20 cellular contexts compared by ENCODE assay signal in the genomic region with DNA sequence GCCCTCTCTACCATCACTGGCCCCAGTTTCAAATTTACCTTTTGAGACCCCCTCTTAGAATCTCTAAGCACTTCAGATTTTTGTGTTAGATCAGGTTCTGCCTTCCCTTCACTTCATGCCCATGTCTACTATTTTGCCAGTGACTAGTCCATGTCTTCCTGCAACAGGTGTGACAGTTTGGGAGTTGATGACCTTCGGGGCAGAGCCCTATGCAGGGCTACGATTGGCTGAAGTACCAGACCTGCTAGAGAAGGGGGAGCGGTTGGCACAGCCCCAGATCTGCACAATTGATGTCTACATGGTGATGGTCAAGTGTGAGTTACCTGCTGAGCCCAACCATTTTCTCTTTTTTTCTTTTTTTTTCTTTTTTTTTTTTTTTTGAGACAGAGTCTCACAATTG. TPM values are rescaled to one million over a fixed set of nuclear protein-coding genes. Genes with fewer than 3 reads are reported as not detected.
DNase-seq lines count a peak whose midpoint lies in the region; ATAC-seq and TF ChIP-seq lines count a peak whose summit lies in the region.
"Had no signal": no experiment of that assay in that cellular context is flagged by ENCODE, and none has a peak within 500 bp of the region (broad histone marks: within the 10 kb centered on the region; RNA-seq: fewer than 3 reads in every experiment).

No MANE protein-coding gene starts in this region.

- POLR2A ChIA-PET in HEK293 (lab: Yijun Ruan, JAX), result no interaction called here

- DNase-seq in NCI-H69 (lab: John Stamatoyannopoulos, UW) (peak; percentile 45), left lobe of liver (ENCODE audit: low spot score) (no peak), posterior vena cava (ENCODE audit: low spot score) (peak; percentile 41), middle frontal gyrus (ENCODE audit: extremely low spot score, low spot score) (no peak), SK-N-DZ (ENCODE audit: low spot score) (no peak)
- no peak for DNase-seq in effector memory CD4-positive, alpha-beta T cell
- DNase-seq: Caco-2; CD4-positive, CD25-positive, alpha-beta regulatory T cell; CD8-positive, alpha-beta T cell; DMS153; DND-41; H9; HFFc6 had no signal

- intact Hi-C loops in posterior vena cava (cut with DNase I), result no loop called here

- H3K4me1 ChIP-seq in HEK293 (ENCODE audit: control insufficient read depth, insufficient read depth, low read length), result no peaks in the 10 kb centered on the region
- peaks cover 18% of the 10 kb centered on the region for H3K4me1 ChIP-seq in effector memory CD4-positive, alpha-beta T cell (ENCODE audit: control insufficient read depth, insufficient read depth, low read length, poor library complexity, severe bottlenecking)

- CTCF ChIA-PET in HEK293 (lab: Yijun Ruan, JAX), result interaction anchor here (0.6 to 1.0 kb wide), 4 partner anchors 19 to 1448 kb away, joined by 3 to 8 read pairs (median 4); a partner anchor contains a TSS

- H3K9me3 ChIP-seq in HEK293 (ENCODE audit: control insufficient read depth, insufficient read depth, low read depth, low read length), result no peaks in the 10 kb centered on the region
- no peaks in the 10 kb centered on the region for H3K9me3 ChIP-seq in effector memory CD4-positive, alpha-beta T cell (ENCODE audit: control insufficient read depth, low read length)
- H3K9me3 ChIP-seq: BLaER1, Caco-2 had no signal

- ATAC-seq in left lobe of liver, result peak; percentile 16
- ATAC-seq: CD8-positive, alpha-beta T cell; GM23338; HCT116 had no signal

- H3K27ac ChIP-seq in HEK293 (ENCODE audit: extremely low read depth, low read depth, low read length), result no peak overlapping the region
- no peak overlapping the region for H3K27ac ChIP-seq in effector memory CD4-positive, alpha-beta T cell (ENCODE audit: insufficient read depth, low read length, poor library complexity, severe bottlenecking)
- H3K27ac ChIP-seq: 22Rv1, BLaER1, C4-2B had no signal

- H3K27me3 ChIP-seq in effector memory CD4-positive, alpha-beta T cell (replicated peaks; ENCODE audit: control insufficient read depth, insufficient read depth, low read length, poor library complexity, severe bottlenecking), result no peaks in the 10 kb centered on the region
- H3K27me3 ChIP-seq: BLaER1 had no signal

- peaks cover 0 to 16% of the 10 kb centered on the region in 2 experiments; a peak in 2 of 3 replicates for H3K36me3 ChIP-seq in HEK293 (ENCODE audit: control insufficient read depth in 2 of 2, insufficient read depth in 1 of 2, low read length in 2 of 2)
- H3K36me3 ChIP-seq in effector memory CD4-positive, alpha-beta T cell (ENCODE audit: control insufficient read depth, insufficient read depth, low read length), result no peaks in the 10 kb centered on the region
- H3K36me3 ChIP-seq: BLaER1 had no signal

- no peak for TF ChIP-seq CTCF in HEK293 (tag by site-specific recombination; IDR thresholded peaks at IDR 0.05)

- no peak overlapping the region for H3K4me3 ChIP-seq in HEK293 (ENCODE audit: low read depth, low read length)
- no peak overlapping the region for H3K4me3 ChIP-seq in effector memory CD4-positive, alpha-beta T cell (ENCODE audit: insufficient read depth, low read depth, low read length, poor library complexity, severe bottlenecking)
- H3K4me3 ChIP-seq: BLaER1, GM23338 had no signal

TF ChIP-seq in HEK293, 187 proteins besides CTCF, POLR2A, EP300 and RAD21:
- TF ChIP-seq SCRT2 (tag by site-specific recombination; IDR thresholded peaks at IDR 0.05) (peak; percentile 78), SCRT1 (tag by site-specific recombination; IDR thresholded peaks at IDR 0.05; ENCODE audit: borderline replicate concordance) (0 out of 2 replicates have a peak, but pooled peaks have one; percentile 50), ZNF341 (tag by site-specific recombination; IDR thresholded peaks at IDR 0.05; ENCODE audit: low read depth) (0 out of 2 replicates have a peak, but pooled peaks have one; percentile 25), MYNN (tag by site-specific recombination; IDR thresholded peaks at IDR 0.05; ENCODE audit: borderline replicate concordance) (no peak)

RNA-seq across cellular contexts. Expression of a gene that starts 5.8 kb away (rescaled TPM):
- total RNA-seq in left lobe of liver (32.3 TPM), posterior vena cava (10 to 100 TPM; 59.3 to 71.7 TPM)
- 542 and 642 TPM in 2 replicates for polyA plus RNA-seq in SK-N-DZ (2014; cell fraction: cytosol; rRNA removed)
- 265 and 280 TPM in 2 replicates for polyA plus RNA-seq in SK-N-DZ (2014; cell fraction: nucleus; rRNA removed)

RNA-seq across cellular contexts. Expression of a gene that starts 17.8 kb away (rescaled TPM):
- 1,359 TPM for total RNA-seq in left lobe of liver
- 1,000 to 10,000 TPM; 2,364 to 2,753 TPM for total RNA-seq in posterior vena cava
- polyA plus RNA-seq in SK-N-DZ (2014; cell fraction: cytosol; rRNA removed), result 3,750 and 3,796 TPM in 2 replicates
- 2,247 and 3,087 TPM in 2 replicates for polyA plus RNA-seq in SK-N-DZ (2014; cell fraction: nucleus; rRNA removed)

RNA-seq across cellular contexts. Expression of a gene that starts 18.6 kb away (rescaled TPM):
- total RNA-seq in left lobe of liver, result 93.2 TPM
- 1 to 10 TPM in 1 of 2 donors, under 1 TPM in 1; 0.71 to 1.4 TPM for total RNA-seq in posterior vena cava
- polyA plus RNA-seq in SK-N-DZ (2014; cell fraction: cytosol; rRNA removed), result 0.03 and 0.30 TPM in 2 replicates
- 0.19 and 0.42 TPM in 2 replicates for polyA plus RNA-seq in SK-N-DZ (2014; cell fraction: nucleus; rRNA removed)
- total RNA-seq: B cell had no signal

RNA-seq across cellular contexts. Expression of a gene that starts 19.5 kb away (rescaled TPM):
- total RNA-seq in left lobe of liver (4.6 TPM), posterior vena cava (1 to 10 TPM; 7.9 to 8.0 TPM)
- polyA plus RNA-seq in SK-N-DZ (2014; cell fraction: cytosol; rRNA removed), result 4.9 and 5.9 TPM in 2 replicates
- polyA plus RNA-seq in SK-N-DZ (2014; cell fraction: nucleus; rRNA removed), result 5.0 and 5.6 TPM in 2 replicates

RNA-seq across cellular contexts. Expression of a gene that starts 29.5 kb away (rescaled TPM):
- 62.2 TPM for total RNA-seq in left lobe of liver
- total RNA-seq in posterior vena cava, result 100 to 1,000 TPM; 113 to 120 TPM
- polyA plus RNA-seq in SK-N-DZ (2014; cell fraction: cytosol; rRNA removed), result 52.5 and 91.4 TPM in 2 replicates
- 56.6 and 68.2 TPM in 2 replicates for polyA plus RNA-seq in SK-N-DZ (2014; cell fraction: nucleus; rRNA removed)

Comparison
In these comparisons a context has a peak if more than half of its experiments do, and no peak if none do; other contexts are left out.
1. DNase-seq: peak in NCI-H69 (single experiment) and posterior vena cava (single experiment); none in left lobe of liver (single experiment), middle frontal gyrus (single experiment), SK-N-DZ (single experiment) and effector memory CD4-positive, alpha-beta T cell (0 of 3).
2. RNA of a gene that starts 18.6 kb away (total RNA-seq): 93.2 TPM in left lobe of liver (single experiment); 0.71 to 1.4 TPM in posterior vena cava; every median in the first group is over 10 times any median in the second.